14 cellular contexts compared by ENCODE assay signal in the genomic region with DNA sequence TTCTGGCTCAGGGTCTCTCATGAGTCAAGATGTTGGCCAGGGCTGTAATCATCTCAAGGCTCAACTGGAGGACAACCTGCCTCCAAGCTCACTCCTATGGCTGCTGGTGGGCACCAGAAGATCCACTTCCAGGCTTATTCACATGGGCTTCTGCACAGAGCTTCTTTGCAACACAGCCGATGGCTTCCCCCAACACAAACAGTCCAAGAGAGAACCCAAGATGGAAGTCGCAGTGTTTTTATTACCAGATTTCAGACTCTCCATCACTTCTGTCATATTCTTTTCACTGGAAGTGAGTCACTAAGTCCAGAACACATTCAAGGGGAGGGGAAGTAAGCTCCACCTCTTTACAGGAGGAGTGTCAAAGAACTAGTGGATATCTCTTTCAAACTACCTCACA.
DNase-seq lines count a peak whose midpoint lies in the region; ATAC-seq and TF ChIP-seq lines count a peak whose summit lies in the region.
"Had no signal": no experiment of that assay in that cellular context is flagged by ENCODE, and none has a peak within 500 bp of the region (broad histone marks: within the 10 kb centered on the region; RNA-seq: fewer than 3 reads in every experiment).

No MANE protein-coding gene starts in this region.

- DNase-seq in A172 (ENCODE audit: low spot score) (peak; percentile 35), DMS53 treated with DMSO at 0.1 percent for 48 hours (lab: John Stamatoyannopoulos, UW; ENCODE audit: unreplicated experiment) (peak; percentile 10), NCI-H226 (peak; percentile 50), foreskin keratinocyte (peak in 1 of 2 donors; percentile 9), mesothelial cell of epicardium (ENCODE audit: low spot score in 2 of 2, unreplicated experiment in 2 of 2) (no peak), NCI-H510A (lab: John Stamatoyannopoulos, UW) (no peak), lower leg skin (ENCODE audit: low spot score in 2 of 2) (no peak)
- DNase-seq in natural killer cell treated with Interleukin-12 subunit alpha and Interleukin-12 subunit beta and Interleukin-15 and Interleukin-18, amount 100 ng/mL, for 72 hours (ENCODE audit: low spot score) = no peak
- DNase-seq: CD4-positive, alpha-beta memory T cell; DND-41; NCI-H1417 treated with DMSO at 0.1 percent for 48 hours; NCI-H2081; NCI-H524 treated with DMSO at 0.1 percent for 48 hours had no signal

- no peak for TF ChIP-seq POLR2A in lower leg skin (IDR thresholded peaks at IDR 0.05)

- no peak overlapping the region for H3K4me3 ChIP-seq in lower leg skin (ENCODE audit: low read depth, poor library complexity, severe bottlenecking)

- no peak overlapping the region for H3K4me3 Mint-ChIP-seq in natural killer cell treated with Interleukin-12 subunit alpha and Interleukin-12 subunit beta and Interleukin-15 and Interleukin-18, amount 100 ng/mL, for 72 hours
- no peak overlapping the region for H3K4me3 Mint-ChIP-seq in mesothelial cell of epicardium
- H3K4me3 Mint-ChIP-seq: B cell; CD4-positive, alpha-beta memory T cell had no signal

- no peaks in the 10 kb centered on the region for H3K4me1 ChIP-seq in foreskin keratinocyte

- TF ChIP-seq CTCF in foreskin keratinocyte (conservative IDR thresholded peaks at IDR 0.05) (no peak), mesothelial cell of epicardium (IDR thresholded peaks at IDR 0.05; ENCODE audit: unreplicated experiment) (no peak), lower leg skin (IDR thresholded peaks at IDR 0.05) (no peak)

- H3K27me3 ChIP-seq in foreskin keratinocyte = peaks cover 8% of the 10 kb centered on the region

- H3K27me3 Mint-ChIP-seq in natural killer cell treated with Interleukin-12 subunit alpha and Interleukin-12 subunit beta and Interleukin-15 and Interleukin-18, amount 100 ng/mL, for 72 hours = peaks cover 0 to 2% of the 10 kb centered on the region in 2 donors
- H3K27me3 Mint-ChIP-seq in mesothelial cell of epicardium (ENCODE audit: low read depth) = no peaks in the 10 kb centered on the region
- H3K27me3 Mint-ChIP-seq: B cell; CD4-positive, alpha-beta memory T cell had no signal

- H3K27ac Mint-ChIP-seq in natural killer cell treated with Interleukin-12 subunit alpha and Interleukin-12 subunit beta and Interleukin-15 and Interleukin-18, amount 100 ng/mL, for 72 hours = no peak overlapping the region
- no peak overlapping the region for H3K27ac Mint-ChIP-seq in mesothelial cell of epicardium
- H3K27ac Mint-ChIP-seq: B cell; CD4-positive, alpha-beta memory T cell had no signal

- H3K9me3 Mint-ChIP-seq in natural killer cell treated with Interleukin-12 subunit alpha and Interleukin-12 subunit beta and Interleukin-15 and Interleukin-18, amount 100 ng/mL, for 72 hours = no peaks in the 10 kb centered on the region
- no peaks in the 10 kb centered on the region for H3K9me3 Mint-ChIP-seq in mesothelial cell of epicardium

- peaks cover 14 to 36% of the 10 kb centered on the region in 2 donors for H3K4me1 Mint-ChIP-seq in natural killer cell treated with Interleukin-12 subunit alpha and Interleukin-12 subunit beta and Interleukin-15 and Interleukin-18, amount 100 ng/mL, for 72 hours (ENCODE audit: low read depth in 2 of 2)
- H3K4me1 Mint-ChIP-seq in mesothelial cell of epicardium = peaks cover 18% of the 10 kb centered on the region
- H3K4me1 Mint-ChIP-seq: CD4-positive, alpha-beta memory T cell had no signal

- 60 to 94% methylated on average over 2 of the region's 2 CpGs for WGBS in lower leg skin, 2 donors

- intact Hi-C loops in lower leg skin (cut with DNase I; ENCODE audit: low total_unique reads) = no loop called here

- no peak overlapping the region for H3K27ac ChIP-seq in foreskin keratinocyte

- H3K36me3 Mint-ChIP-seq in natural killer cell treated with Interleukin-12 subunit alpha and Interleukin-12 subunit beta and Interleukin-15 and Interleukin-18, amount 100 ng/mL, for 72 hours = no peaks in the 10 kb centered on the region
- H3K36me3 Mint-ChIP-seq in mesothelial cell of epicardium = no peaks in the 10 kb centered on the region
- H3K36me3 Mint-ChIP-seq: CD4-positive, alpha-beta memory T cell had no signal

- peak; percentile 34 for ATAC-seq in foreskin keratinocyte
- ATAC-seq in natural killer cell treated with Interleukin-12 subunit alpha and Interleukin-12 subunit beta and Interleukin-15 and Interleukin-18, amount 100 ng/mL, for 72 hours = no peak

Comparison
In these comparisons a context has a peak if more than half of its experiments do, and no peak if none do; other contexts are left out.
1. DNase-seq: peak in A172 (single experiment), DMS53 treated with DMSO at 0.1 percent for 48 hours (single experiment) and NCI-H226 (single experiment); none in natural killer cell treated with Interleukin-12 subunit alpha and Interleukin-12 subunit beta and Interleukin-15 and Interleukin-18, amount 100 ng/mL, for 72 hours (single experiment), mesothelial cell of epicardium (0 of 2), NCI-H510A (single experiment) and lower leg skin (0 of 2).